Comparison of ENCODE assay signal across 1 cellular context in the genomic region with DNA sequence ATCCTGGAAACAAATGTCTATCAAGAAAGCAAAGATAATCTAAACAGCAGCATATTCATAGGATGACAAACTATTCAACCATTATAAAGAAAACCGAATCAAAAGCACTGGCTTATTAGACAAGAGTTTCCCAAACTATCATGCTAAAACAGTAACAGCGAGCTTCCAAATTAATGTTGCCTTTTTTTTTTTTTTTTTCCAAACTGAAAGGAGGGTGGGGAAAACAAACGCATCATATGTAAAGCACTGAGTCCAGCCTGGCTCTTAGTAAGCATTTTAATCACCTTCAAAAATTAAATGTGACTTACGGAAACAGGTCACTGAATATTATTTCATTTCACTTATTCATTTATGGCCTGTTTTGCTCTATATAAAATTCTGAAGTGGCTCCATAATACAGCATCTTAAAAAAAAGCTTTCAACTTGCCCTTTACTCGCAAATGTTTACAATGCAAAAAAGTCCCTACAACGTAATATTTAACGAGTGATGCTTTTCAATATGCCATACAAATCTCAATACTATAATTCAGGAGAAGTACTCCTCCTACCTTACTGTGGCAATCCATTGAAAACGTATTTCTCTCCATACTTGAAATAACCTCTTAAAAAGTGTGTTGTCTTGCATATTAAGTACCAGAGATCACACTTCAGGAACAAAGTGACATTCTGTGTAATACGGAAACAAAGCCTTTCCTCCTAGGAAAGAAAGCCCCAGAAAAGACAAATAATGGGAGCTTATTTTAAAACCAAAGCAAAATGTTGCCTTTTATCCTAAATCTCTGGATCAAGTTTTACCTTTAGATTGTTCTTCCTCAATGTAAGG.
TF ChIP-seq lines count a peak whose summit lies in the region.

No MANE protein-coding gene starts in this region.

TF ChIP-seq in HepG2, 621 proteins besides CTCF, POLR2A, EP300 and RAD21:
- TF ChIP-seq CREB1 (IDR thresholded peaks at IDR 0.05) (no peak), CREB1 (CRISPR knock-in tag; IDR thresholded peaks at IDR 0.05) (0 out of 2 replicates have a peak, but pooled peaks have one; percentile 20), MEIS1 (CRISPR knock-in tag; IDR thresholded peaks at IDR 0.05; ENCODE audit: borderline replicate concordance) (no peak)
